ENCODE assay signal across 1 cellular context in genomic region chr19:5026706-5027273, GRCh38.
TF ChIP-seq lines count a peak whose summit lies in the region.

No MANE protein-coding gene starts in this region.

TF ChIP-seq in WTC11, 78 proteins besides CTCF, POLR2A, EP300 and RAD21:
- TF ChIP-seq ZBTB43 (CRISPR knock-in tag; IDR thresholded peaks at IDR 0.05) (no peak), MYBL2 (CRISPR knock-in tag; IDR thresholded peaks at IDR 0.05) (no peak), KAT7 (CRISPR knock-in tag; IDR thresholded peaks at IDR 0.05; ENCODE audit: borderline replicate concordance) (no peak), ZNF317 (CRISPR knock-in tag; IDR thresholded peaks at IDR 0.05; ENCODE audit: borderline replicate concordance, low read depth) (no peak), NFYB (CRISPR knock-in tag; conservative IDR thresholded peaks at IDR 0.05; ENCODE audit: low read depth) (no peak), AR (CRISPR knock-in tag; IDR thresholded peaks at IDR 0.05) (no peak)
